14 cellular contexts compared by ENCODE assay signal in genomic region chr4:120520761-120521160, GRCh38.
"Had no signal": no experiment of that assay in that cellular context is flagged by ENCODE, and none has a peak within 500 bp of the region (broad histone marks: within the 10 kb centered on the region; RNA-seq: fewer than 3 reads in every experiment).

No MANE protein-coding gene starts in this region.

- H3K27me3 ChIP-seq: foreskin keratinocyte, hepatocyte, right atrium auricular region had no signal

- H3K27ac Mint-ChIP-seq: dendritic cell treated with granulocyte-macrophage colony-stimulating factor and Interleukin-4, amounts not matched to agents 40 ng/mL and 50 ng/mL, for 4 days; naive thymus-derived CD8-positive, alpha-beta T cell had no signal

- H3K9me3 Mint-ChIP-seq: neural crest cell had no signal

- H3K9me3 ChIP-seq: mucosa of descending colon, right atrium auricular region had no signal

- H3K27me3 Mint-ChIP-seq: dendritic cell treated with granulocyte-macrophage colony-stimulating factor and Interleukin-4, amounts not matched to agents 40 ng/mL and 50 ng/mL, for 4 days had no signal

- H3K36me3 Mint-ChIP-seq: naive thymus-derived CD8-positive, alpha-beta T cell had no signal

- H2AFZ ChIP-seq: hepatocyte had no signal

- H3K4me2 ChIP-seq: hepatocyte had no signal

- H3K27ac ChIP-seq: foreskin keratinocyte, hepatocyte, right atrium auricular region had no signal

- H3K4me3 ChIP-seq: hepatocyte, mucosa of descending colon, right atrium auricular region had no signal

- H3K36me3 ChIP-seq: right atrium auricular region had no signal

- DNase-seq: erythroblast; foreskin keratinocyte; head of caudate nucleus; mucosa of descending colon; naive thymus-derived CD8-positive, alpha-beta T cell; posterior cingulate gyrus; small intestine; stimulated activated CD4-positive, alpha-beta T cell treated with anti-CD3 and anti-CD28 coated beads, Interleukin-12 subunit alpha, Interleukin-12 subunit beta, amount 100 ng/mL, for 4 hours; stimulated activated naive CD4-positive, alpha-beta T cell treated with Interleukin-2 at 50 U/mL for 16 hours; trophoblast cell had no signal

- H3K4me1 ChIP-seq: foreskin keratinocyte, right atrium auricular region had no signal

- ATAC-seq: foreskin keratinocyte; mucosa of descending colon; naive thymus-derived CD8-positive, alpha-beta T cell had no signal

- H3K79me2 ChIP-seq: hepatocyte had no signal

- H3K4me1 Mint-ChIP-seq: naive thymus-derived CD8-positive, alpha-beta T cell had no signal

- H3K4me3 Mint-ChIP-seq: dendritic cell treated with granulocyte-macrophage colony-stimulating factor and Interleukin-4, amounts not matched to agents 40 ng/mL and 50 ng/mL, for 4 days; naive thymus-derived CD8-positive, alpha-beta T cell; neural crest cell had no signal
